ENCODE assay signal across 11 cellular contexts in genomic region chr15:31545257-31545656, GRCh38.
"Had no signal": no experiment of that assay in that cellular context is flagged by ENCODE, and none has a peak within 500 bp of the region (broad histone marks: within the 10 kb centered on the region; RNA-seq: fewer than 3 reads in every experiment).

No MANE protein-coding gene starts in this region.

- H3K27ac ChIP-seq: GM23248 had no signal

- H3K4me3 ChIP-seq: GM23248, GM23338, HAP-1 had no signal

- ATAC-seq: GM23338, HCT116 had no signal

- DNase-seq: GM23248, GOT3, H7, H9, HCEC 1CT, HFFc6 had no signal

- H3K4me2 ChIP-seq: GM23338 had no signal

- H3K9me3 ChIP-seq: HAP-1 had no signal

- FAIRE-seq: H1, H54 had no signal

- H3K4me1 ChIP-seq: HAP-1 had no signal
